In genomic region chr13:20231839-20232555, GRCh38 we compare ENCODE assay signal across 8 cellular contexts. TPM values are rescaled to one million over a fixed set of nuclear protein-coding genes. Genes with fewer than 3 reads are reported as not detected.
A peak's percentile ranks its signal among the peaks of the same experiment; 100 is the strongest.
DNase-seq lines count a peak whose midpoint lies in the region; ATAC-seq and TF ChIP-seq lines count a peak whose summit lies in the region.

Gene GJB6, minus strand, starts transcription at chr13:20232319. Its CDS starts 8,839 bp downstream, at chr13:20223480.

- H3K36me3 Mint-ChIP-seq in activated B cell treated with CpG ODN at 0.5 μM for 24 hours (ENCODE audit: low read depth), result no peaks in the 10 kb centered on the region

- peaks cover 40% of the 10 kb centered on the region for H3K27me3 Mint-ChIP-seq in activated B cell treated with CpG ODN at 0.5 μM for 24 hours

- no peaks in the 10 kb centered on the region for H3K9me3 Mint-ChIP-seq in activated B cell treated with CpG ODN at 0.5 μM for 24 hours

- POLR2A ChIA-PET in GM10248 (lab: Yijun Ruan, JAX) (no interaction called here), activated B cell treated with CpG ODN at 0.5 μM for 24 hours (lab: Charles Lee) (no interaction called here)

- intact Hi-C loops in activated B cell treated with CpG ODN at 0.5 μM for 24 hours (cut with micrococcal nuclease) (no loop called here), sciatic nerve (cut with DNase I) (no loop called here)

- peak within 1 kb of the TSS; percentile 48 for H3K4me3 Mint-ChIP-seq in activated B cell treated with CpG ODN at 0.5 μM for 24 hours

- peaks cover 10% of the 10 kb centered on the region for H3K4me1 Mint-ChIP-seq in activated B cell treated with CpG ODN at 0.5 μM for 24 hours

- DNase-seq in GM10248 (ENCODE audit: extremely low spot score) (peak; percentile 36), activated B cell treated with CpG ODN at 0.5 μM for 24 hours (no peak), epithelial cell of esophagus (ENCODE audit: low read depth) (peak; percentile 52), omental fat pad (ENCODE audit: low spot score) (no peak), sciatic nerve (ENCODE audit: low spot score) (no peak)

- no peak within 1 kb of the TSS for H3K27ac Mint-ChIP-seq in activated B cell treated with CpG ODN at 0.5 μM for 24 hours

- peak within 1 kb of the TSS; percentile 59 for H3K4me3 ChIP-seq in epithelial cell of esophagus (ENCODE audit: low read length)

- CTCF ChIA-PET in GM10248 (lab: Yijun Ruan, JAX) (no interaction called here), activated B cell treated with CpG ODN at 0.5 μM for 24 hours (lab: Charles Lee) (no interaction called here)

- TF ChIP-seq CTCF in GM10248 (IDR thresholded peaks at IDR 0.05; ENCODE audit: control extremely low read depth, extremely low read depth, low read depth, missing control alignments) (no peak), activated B cell treated with CpG ODN at 0.5 μM for 24 hours (IDR thresholded peaks at IDR 0.05) (no peak), epithelial cell of esophagus (IDR thresholded peaks at IDR 0.05; ENCODE audit: insufficient read depth, low read depth, low read length, missing control alignments) (no peak), omental fat pad (IDR thresholded peaks at IDR 0.05) (no peak)

- no peak for ATAC-seq in activated B cell treated with CpG ODN at 0.5 μM for 24 hours (ENCODE audit: low read depth)
- ATAC-seq in omental fat pad (ENCODE audit: low FRiP score), result peak; percentile 34
- no peak for ATAC-seq in HG02973 (IDR thresholded peaks at IDR 0.05; ENCODE audit: unreplicated experiment)
- ATAC-seq in GM21367 (IDR thresholded peaks at IDR 0.05; ENCODE audit: unreplicated experiment), result no peak
- ATAC-seq in HG03139 (IDR thresholded peaks at IDR 0.05; ENCODE audit: unreplicated experiment), result no peak
- ATAC-seq in sciatic nerve, result no peak

RNA-seq across cellular contexts. Expression of gene GJB6, which starts in this region (rescaled TPM):
- total RNA-seq in activated B cell treated with CpG ODN at 0.5 μM for 24 hours (not detected in 2 replicates), omental fat pad (not detected), sciatic nerve (not detected)

Comparison
In these comparisons a context has a peak if more than half of its experiments do, and no peak if none do; other contexts are left out.
1. Peak in ATAC-seq in omental fat pad; RNA of the gene not detected or under 1 TPM.
2. DNase-seq: peak in GM10248 (single experiment) and epithelial cell of esophagus (single experiment); none in activated B cell treated with CpG ODN at 0.5 μM for 24 hours (single experiment), omental fat pad (single experiment) and sciatic nerve (single experiment).